ENCODE assay signal across 17 cellular contexts in genomic region chr2:143482316-143482715, GRCh38.
A peak's percentile ranks its signal among the peaks of the same experiment; 100 is the strongest.
DNase-seq lines count a peak whose midpoint lies in the region; ATAC-seq and TF ChIP-seq lines count a peak whose summit lies in the region.
"Had no signal": no experiment of that assay in that cellular context is flagged by ENCODE, and none has a peak within 500 bp of the region (broad histone marks: within the 10 kb centered on the region; RNA-seq: fewer than 3 reads in every experiment).

No MANE protein-coding gene starts in this region.

- TF ChIP-seq CTCF in esophagus muscularis mucosa (IDR thresholded peaks at IDR 0.05) (no peak), left lung (IDR thresholded peaks at IDR 0.05) (no peak), smooth muscle cell (IDR thresholded peaks at IDR 0.05; ENCODE audit: borderline replicate concordance, insufficient read depth, poor library complexity, severe bottlenecking) (no peak)

- H3K9ac ChIP-seq in smooth muscle cell (ENCODE audit: low read depth), result no peak overlapping the region

- CTCF ChIA-PET in activated CD4-positive, alpha-beta memory T cell treated with anti-CD3 and anti-CD28 coated beads, Interleukin-2, amount 10 ng/mL, durations not matched to agents 7 days and 5 days (lab: Charles Lee), result no interaction called here

- no peaks in the 10 kb centered on the region for H4K20me1 ChIP-seq in smooth muscle cell (ENCODE audit: low read depth)

- H3K4me1 Mint-ChIP-seq in activated CD4-positive, alpha-beta memory T cell treated with anti-CD3 and anti-CD28 coated beads, Interleukin-2, amount 10 ng/mL, durations not matched to agents 7 days and 5 days, result peaks cover 2% of the 10 kb centered on the region

- no peaks in the 10 kb centered on the region for H3K79me2 ChIP-seq in smooth muscle cell (ENCODE audit: low read depth)

- H3K4me1 ChIP-seq in esophagus muscularis mucosa (peaks cover 5 to 8% (median 6%) of the 10 kb centered on the region in 4 donors), left lung (peaks cover 0 to 8% of the 10 kb centered on the region in 2 donors), smooth muscle cell (ENCODE audit: low read depth) (peaks cover 13% of the 10 kb centered on the region)

- H3K4me3 ChIP-seq in esophagus muscularis mucosa (no peak overlapping the region), left lung (no peak overlapping the region), smooth muscle cell (no peak overlapping the region)

- no peak overlapping the region for H3K27ac Mint-ChIP-seq in activated CD4-positive, alpha-beta memory T cell treated with anti-CD3 and anti-CD28 coated beads, Interleukin-2, amount 10 ng/mL, durations not matched to agents 7 days and 5 days
- H3K27ac Mint-ChIP-seq: immature natural killer cell; stimulated activated naive CD8-positive, alpha-beta T cell treated with anti-CD3 and anti-CD28 coated beads, Interleukin-15, amount 100 ng/mL, for 72 hours had no signal

- TF ChIP-seq EP300 in esophagus muscularis mucosa (IDR thresholded peaks at IDR 0.05), result no peak

- H3K9me3 Mint-ChIP-seq in activated CD4-positive, alpha-beta memory T cell treated with anti-CD3 and anti-CD28 coated beads, Interleukin-2, amount 10 ng/mL, durations not matched to agents 7 days and 5 days, result no peaks in the 10 kb centered on the region
- H3K9me3 Mint-ChIP-seq: activated naive CD4-positive, alpha-beta T cell treated with anti-CD3 and anti-CD28 coated beads, Interleukin-2, amount 50 U/mL, for 24 hours; immature natural killer cell; stimulated activated naive CD8-positive, alpha-beta T cell treated with anti-CD3 and anti-CD28 coated beads, Interleukin-15, amount 100 ng/mL, for 72 hours had no signal

- no peak overlapping the region for H3K4me2 ChIP-seq in smooth muscle cell

- WGBS in esophagus muscularis mucosa, result 46% methylated on average over 3 of the region's 3 CpGs
- 66% methylated on average over 3 of the region's 3 CpGs for WGBS in smooth muscle cell (ENCODE audit: low lambda C conversion rate)

- H3K27ac ChIP-seq in esophagus muscularis mucosa (replicated peaks in 1 of 4) (peak overlapping the region; percentile 49 to 73 (median 66)), left lung (peak overlapping the region in 1 of 2 donors; percentile 65), smooth muscle cell (ENCODE audit: low read depth) (no peak overlapping the region)

- H3K36me3 Mint-ChIP-seq in activated CD4-positive, alpha-beta memory T cell treated with anti-CD3 and anti-CD28 coated beads, Interleukin-2, amount 10 ng/mL, durations not matched to agents 7 days and 5 days (ENCODE audit: low read depth), result peaks cover 15% of the 10 kb centered on the region

- H3K9me3 ChIP-seq in esophagus muscularis mucosa (no peaks in the 10 kb centered on the region), left lung (no peaks in the 10 kb centered on the region), smooth muscle cell (replicated peaks; ENCODE audit: low read depth) (no peaks in the 10 kb centered on the region)

- peak overlapping the region; percentile 56 for H2AFZ ChIP-seq in smooth muscle cell (ENCODE audit: low read depth)

- H3F3A ChIP-seq in smooth muscle cell (ENCODE audit: low read depth), result no peaks in the 10 kb centered on the region

- no peaks in the 10 kb centered on the region for H3K27me3 ChIP-seq in esophagus muscularis mucosa
- H3K27me3 ChIP-seq in left lung, result no peaks in the 10 kb centered on the region
- no peaks in the 10 kb centered on the region for H3K27me3 ChIP-seq in smooth muscle cell (ENCODE audit: low read depth)

- peak; percentile 33 for ATAC-seq in left lung
- ATAC-seq: activated CD4-positive, CD25-positive, alpha-beta regulatory T cell treated with anti-CD3 and anti-CD28 coated beads, Interleukin-2, amount 50 U/mL, for 24 hours; stimulated activated naive CD8-positive, alpha-beta T cell treated with anti-CD3 and anti-CD28 coated beads, Interleukin-15, amount 100 ng/mL, for 72 hours had no signal

- POLR2A ChIA-PET in activated CD4-positive, alpha-beta memory T cell treated with anti-CD3 and anti-CD28 coated beads, Interleukin-2, amount 10 ng/mL, durations not matched to agents 7 days and 5 days (lab: Charles Lee), result no interaction called here

- H3K4me3 Mint-ChIP-seq in activated CD4-positive, alpha-beta memory T cell treated with anti-CD3 and anti-CD28 coated beads, Interleukin-2, amount 10 ng/mL, durations not matched to agents 7 days and 5 days, result no peak overlapping the region
- H3K4me3 Mint-ChIP-seq: activated naive CD4-positive, alpha-beta T cell treated with anti-CD3 and anti-CD28 coated beads, Interleukin-2, amount 50 U/mL, for 24 hours; immature natural killer cell; stimulated activated naive CD8-positive, alpha-beta T cell treated with anti-CD3 and anti-CD28 coated beads, Interleukin-15, amount 100 ng/mL, for 72 hours had no signal

- H3K27me3 Mint-ChIP-seq in activated CD4-positive, alpha-beta memory T cell treated with anti-CD3 and anti-CD28 coated beads, Interleukin-2, amount 10 ng/mL, durations not matched to agents 7 days and 5 days, result no peaks in the 10 kb centered on the region
- H3K27me3 Mint-ChIP-seq: activated naive CD4-positive, alpha-beta T cell treated with anti-CD3 and anti-CD28 coated beads, Interleukin-2, amount 50 U/mL, for 24 hours; stimulated activated naive CD8-positive, alpha-beta T cell treated with anti-CD3 and anti-CD28 coated beads, Interleukin-15, amount 100 ng/mL, for 72 hours had no signal

- H3K36me3 ChIP-seq in esophagus muscularis mucosa (no peaks in the 10 kb centered on the region), left lung (no peaks in the 10 kb centered on the region), smooth muscle cell (ENCODE audit: low read depth) (no peaks in the 10 kb centered on the region)

- intact Hi-C loops in esophagus muscularis mucosa (cut with DNase I), result no loop called here
- intact Hi-C loops in left lung (cut with DNase I), result no loop called here

- no peak for TF ChIP-seq POLR2A in esophagus muscularis mucosa (IDR thresholded peaks at IDR 0.05; ENCODE audit: low read depth)

- peak; percentile 17 for DNase-seq in HCEC 1CT
- DNase-seq in esophagus muscularis mucosa (ENCODE audit: extremely low spot score), result no peak
- no peak for DNase-seq in left lung
- DNase-seq in smooth muscle cell (lab: John Stamatoyannopoulos, UW; ENCODE audit: unreplicated experiment), result no peak
- DNase-seq in activated CD4-positive, alpha-beta memory T cell treated with anti-CD3 and anti-CD28 coated beads, Interleukin-2, amount 10 ng/mL, durations not matched to agents 7 days and 5 days, result no peak
- no peak for DNase-seq in SW480 (ENCODE audit: low spot score)
- no peak for DNase-seq in stimulated activated CD4-positive, alpha-beta T cell treated with anti-CD3 and anti-CD28 coated beads, Interleukin-4, amount 100 ng/mL, for 4 hours
- no peak for DNase-seq in DMS114 treated with DMSO at 0.1 percent for 48 hours (lab: John Stamatoyannopoulos, UW; ENCODE audit: unreplicated experiment)
- DNase-seq: immature natural killer cell; NCI-H1930; NCI-H526 treated with DMSO at 0.1 percent for 48 hours; retina; RPMI8226; stimulated activated naive CD8-positive, alpha-beta T cell treated with anti-CD3 and anti-CD28 coated beads, Interleukin-15, amount 100 ng/mL, for 72 hours; T-helper 2 cell had no signal
